In genomic region chr2:86821306-86821705, GRCh38 we compare ENCODE assay signal across 1 cellular context.
TF ChIP-seq lines count a peak whose summit lies in the region.

No MANE protein-coding gene starts in this region.

TF ChIP-seq in H1, 55 proteins besides CTCF, POLR2A, EP300 and RAD21:
- TF ChIP-seq, protein P1, sequence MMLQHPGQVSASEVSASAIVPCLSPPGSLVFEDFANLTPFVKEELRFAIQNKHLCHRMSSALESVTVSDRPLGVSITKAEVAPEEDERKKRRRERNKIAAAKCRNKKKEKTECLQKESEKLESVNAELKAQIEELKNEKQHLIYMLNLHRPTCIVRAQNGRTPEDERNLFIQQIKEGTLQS (IDR thresholded peaks at IDR 0.05; ENCODE audit: insufficient read depth, low read depth, low read length): no peak
- TF ChIP-seq CEBPB (IDR thresholded peaks at IDR 0.05; ENCODE audit: low read depth, low read length) (no peak), ASH2L (IDR thresholded peaks at IDR 0.05; ENCODE audit: low read length) (no peak), NRF1 (IDR thresholded peaks at IDR 0.05; ENCODE audit: low read depth, low read length) (no peak), CHD1 (IDR thresholded peaks at IDR 0.05; ENCODE audit: low read depth, low read length) (no peak), KDM4A (IDR thresholded peaks at IDR 0.05; ENCODE audit: low read depth, low read length, severe bottlenecking) (no peak), TAF7 (optimal IDR thresholded peaks at IDR 0.05; ENCODE audit: borderline replicate concordance, low read depth, low read length) (no peak), MAFK (IDR thresholded peaks at IDR 0.05; ENCODE audit: low read depth, low read length) (no peak), BACH1 (IDR thresholded peaks at IDR 0.05; ENCODE audit: low read length) (no peak), CBX8 (IDR thresholded peaks at IDR 0.05; ENCODE audit: borderline replicate concordance, low read depth, low read length) (no peak), TBP (IDR thresholded peaks at IDR 0.05; ENCODE audit: low read depth, low read length) (no peak), GABPA (IDR thresholded peaks at IDR 0.05; ENCODE audit: borderline replicate concordance, insufficient read depth, low read length) (no peak), PHF8 (conservative IDR thresholded peaks at IDR 0.05; ENCODE audit: low read depth, low read length) (no peak), KDM5A (IDR thresholded peaks at IDR 0.05; ENCODE audit: low read length) (no peak), CREB1 (IDR thresholded peaks at IDR 0.05) (no peak), BRCA1 (IDR thresholded peaks at IDR 0.05; ENCODE audit: low read depth, low read length) (no peak)
- TF ChIP-seq, protein P2, sequence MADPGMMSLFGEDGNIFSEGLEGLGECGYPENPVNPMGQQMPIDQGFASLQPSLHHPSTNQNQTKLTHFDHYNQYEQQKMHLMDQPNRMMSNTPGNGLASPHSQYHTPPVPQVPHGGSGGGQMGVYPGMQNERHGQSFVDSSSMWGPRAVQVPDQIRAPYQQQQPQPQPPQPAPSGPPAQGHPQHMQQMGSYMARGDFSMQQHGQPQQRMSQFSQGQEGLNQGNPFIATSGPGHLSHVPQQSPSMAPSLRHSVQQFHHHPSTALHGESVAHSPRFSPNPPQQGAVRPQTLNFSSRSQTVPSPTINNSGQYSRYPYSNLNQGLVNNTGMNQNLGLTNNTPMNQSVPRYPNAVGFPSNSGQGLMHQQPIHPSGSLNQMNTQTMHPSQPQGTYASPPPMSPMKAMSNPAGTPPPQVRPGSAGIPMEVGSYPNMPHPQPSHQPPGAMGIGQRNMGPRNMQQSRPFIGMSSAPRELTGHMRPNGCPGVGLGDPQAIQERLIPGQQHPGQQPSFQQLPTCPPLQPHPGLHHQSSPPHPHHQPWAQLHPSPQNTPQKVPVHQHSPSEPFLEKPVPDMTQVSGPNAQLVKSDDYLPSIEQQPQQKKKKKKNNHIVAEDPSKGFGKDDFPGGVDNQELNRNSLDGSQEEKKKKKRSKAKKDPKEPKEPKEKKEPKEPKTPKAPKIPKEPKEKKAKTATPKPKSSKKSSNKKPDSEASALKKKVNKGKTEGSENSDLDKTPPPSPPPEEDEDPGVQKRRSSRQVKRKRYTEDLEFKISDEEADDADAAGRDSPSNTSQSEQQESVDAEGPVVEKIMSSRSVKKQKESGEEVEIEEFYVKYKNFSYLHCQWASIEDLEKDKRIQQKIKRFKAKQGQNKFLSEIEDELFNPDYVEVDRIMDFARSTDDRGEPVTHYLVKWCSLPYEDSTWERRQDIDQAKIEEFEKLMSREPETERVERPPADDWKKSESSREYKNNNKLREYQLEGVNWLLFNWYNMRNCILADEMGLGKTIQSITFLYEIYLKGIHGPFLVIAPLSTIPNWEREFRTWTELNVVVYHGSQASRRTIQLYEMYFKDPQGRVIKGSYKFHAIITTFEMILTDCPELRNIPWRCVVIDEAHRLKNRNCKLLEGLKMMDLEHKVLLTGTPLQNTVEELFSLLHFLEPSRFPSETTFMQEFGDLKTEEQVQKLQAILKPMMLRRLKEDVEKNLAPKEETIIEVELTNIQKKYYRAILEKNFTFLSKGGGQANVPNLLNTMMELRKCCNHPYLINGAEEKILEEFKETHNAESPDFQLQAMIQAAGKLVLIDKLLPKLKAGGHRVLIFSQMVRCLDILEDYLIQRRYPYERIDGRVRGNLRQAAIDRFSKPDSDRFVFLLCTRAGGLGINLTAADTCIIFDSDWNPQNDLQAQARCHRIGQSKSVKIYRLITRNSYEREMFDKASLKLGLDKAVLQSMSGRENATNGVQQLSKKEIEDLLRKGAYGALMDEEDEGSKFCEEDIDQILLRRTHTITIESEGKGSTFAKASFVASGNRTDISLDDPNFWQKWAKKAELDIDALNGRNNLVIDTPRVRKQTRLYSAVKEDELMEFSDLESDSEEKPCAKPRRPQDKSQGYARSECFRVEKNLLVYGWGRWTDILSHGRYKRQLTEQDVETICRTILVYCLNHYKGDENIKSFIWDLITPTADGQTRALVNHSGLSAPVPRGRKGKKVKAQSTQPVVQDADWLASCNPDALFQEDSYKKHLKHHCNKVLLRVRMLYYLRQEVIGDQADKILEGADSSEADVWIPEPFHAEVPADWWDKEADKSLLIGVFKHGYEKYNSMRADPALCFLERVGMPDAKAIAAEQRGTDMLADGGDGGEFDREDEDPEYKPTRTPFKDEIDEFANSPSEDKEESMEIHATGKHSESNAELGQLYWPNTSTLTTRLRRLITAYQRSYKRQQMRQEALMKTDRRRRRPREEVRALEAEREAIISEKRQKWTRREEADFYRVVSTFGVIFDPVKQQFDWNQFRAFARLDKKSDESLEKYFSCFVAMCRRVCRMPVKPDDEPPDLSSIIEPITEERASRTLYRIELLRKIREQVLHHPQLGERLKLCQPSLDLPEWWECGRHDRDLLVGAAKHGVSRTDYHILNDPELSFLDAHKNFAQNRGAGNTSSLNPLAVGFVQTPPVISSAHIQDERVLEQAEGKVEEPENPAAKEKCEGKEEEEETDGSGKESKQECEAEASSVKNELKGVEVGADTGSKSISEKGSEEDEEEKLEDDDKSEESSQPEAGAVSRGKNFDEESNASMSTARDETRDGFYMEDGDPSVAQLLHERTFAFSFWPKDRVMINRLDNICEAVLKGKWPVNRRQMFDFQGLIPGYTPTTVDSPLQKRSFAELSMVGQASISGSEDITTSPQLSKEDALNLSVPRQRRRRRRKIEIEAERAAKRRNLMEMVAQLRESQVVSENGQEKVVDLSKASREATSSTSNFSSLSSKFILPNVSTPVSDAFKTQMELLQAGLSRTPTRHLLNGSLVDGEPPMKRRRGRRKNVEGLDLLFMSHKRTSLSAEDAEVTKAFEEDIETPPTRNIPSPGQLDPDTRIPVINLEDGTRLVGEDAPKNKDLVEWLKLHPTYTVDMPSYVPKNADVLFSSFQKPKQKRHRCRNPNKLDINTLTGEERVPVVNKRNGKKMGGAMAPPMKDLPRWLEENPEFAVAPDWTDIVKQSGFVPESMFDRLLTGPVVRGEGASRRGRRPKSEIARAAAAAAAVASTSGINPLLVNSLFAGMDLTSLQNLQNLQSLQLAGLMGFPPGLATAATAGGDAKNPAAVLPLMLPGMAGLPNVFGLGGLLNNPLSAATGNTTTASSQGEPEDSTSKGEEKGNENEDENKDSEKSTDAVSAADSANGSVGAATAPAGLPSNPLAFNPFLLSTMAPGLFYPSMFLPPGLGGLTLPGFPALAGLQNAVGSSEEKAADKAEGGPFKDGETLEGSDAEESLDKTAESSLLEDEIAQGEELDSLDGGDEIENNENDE (IDR thresholded peaks at IDR 0.05; ENCODE audit: insufficient replicate concordance, low read length): no peak
